9 cellular contexts compared by ENCODE assay signal in genomic region chr2:218010116-218010837, GRCh38. TPM values are rescaled to one million over a fixed set of nuclear protein-coding genes. Genes with fewer than 3 reads are reported as not detected.
DNase-seq lines count a peak whose midpoint lies in the region; ATAC-seq, FAIRE-seq and TF ChIP-seq lines count a peak whose summit lies in the region.
"Had no signal": no experiment of that assay in that cellular context is flagged by ENCODE, and none has a peak within 500 bp of the region (broad histone marks: within the 10 kb centered on the region; RNA-seq: fewer than 3 reads in every experiment).

No MANE protein-coding gene starts in this region.

- peaks cover 38% of the 10 kb centered on the region for H3K27me3 ChIP-seq in endodermal cell (ENCODE audit: control insufficient read depth, insufficient read depth, low read length, poor library complexity, severe bottlenecking)

- H3K4me1 Mint-ChIP-seq in endodermal cell (peaks cover 7% of the 10 kb centered on the region), type B pancreatic cell (ENCODE audit: unreplicated experiment) (peaks cover 27% of the 10 kb centered on the region)

- H3K9me3 ChIP-seq in endodermal cell (ENCODE audit: control insufficient read depth, low read length): no peaks in the 10 kb centered on the region

- H3K27ac Mint-ChIP-seq in endodermal cell (no peak overlapping the region), type B pancreatic cell (peak overlapping the region; percentile 13)

- H3K9me3 Mint-ChIP-seq in endodermal cell (no peaks in the 10 kb centered on the region), type B pancreatic cell (no peaks in the 10 kb centered on the region)

- no peaks in the 10 kb centered on the region for H3K36me3 ChIP-seq in endodermal cell (ENCODE audit: control insufficient read depth, insufficient read depth, low read length)

- DNase-seq in D721Med (ENCODE audit: insufficient read length, low spot score) (peak; percentile 50), HPDE6-E6E7 (ENCODE audit: extremely low spot score) (peak; percentile 64), endodermal cell (peak; percentile 83), mucosa of gallbladder (ENCODE audit: low spot score) (peak; percentile 50), type B pancreatic cell (ENCODE audit: extremely low spot score, unreplicated experiment) (no peak)
- DNase-seq in activated CD4-positive, alpha-beta T cell treated with anti-CD3 and anti-CD28 coated beads for 48 hours: peak; percentile 26

- TF ChIP-seq CTCF in D721Med (IDR thresholded peaks at IDR 0.05; ENCODE audit: insufficient read depth, missing control alignments) (no peak), endodermal cell (conservative IDR thresholded peaks at IDR 0.05) (peak; percentile 71), type B pancreatic cell (conservative IDR thresholded peaks at IDR 0.05) (peak; percentile 50)

- no peak for FAIRE-seq in D721Med (lab: Jason Lieb, UNC)

- peaks cover 53% of the 10 kb centered on the region for H3K27me3 Mint-ChIP-seq in endodermal cell (ENCODE audit: insufficient read depth)
- peaks cover 47% of the 10 kb centered on the region for H3K27me3 Mint-ChIP-seq in type B pancreatic cell

- 2% methylated on average over 30 to 70 of the region's 70 CpGs for WGBS in endodermal cell (ENCODE audit: insufficient coverage in 1 of 2, insufficient read length in 1 of 2), 2 experiments

- no peak overlapping the region for H3K9ac ChIP-seq in endodermal cell (ENCODE audit: extremely low read depth, low read length, poor library complexity, severe bottlenecking)

- H3K36me3 Mint-ChIP-seq in endodermal cell (ENCODE audit: low read depth) (no peaks in the 10 kb centered on the region), type B pancreatic cell (no peaks in the 10 kb centered on the region)

- H3K4me3 ChIP-seq in endodermal cell (ENCODE audit: low read length): peak overlapping the region; percentile 71

- H3K4me1 ChIP-seq in endodermal cell (ENCODE audit: control insufficient read depth, insufficient read depth, low read length): no peaks in the 10 kb centered on the region

- no peak for ATAC-seq in HG03460 (IDR thresholded peaks at IDR 0.05; ENCODE audit: unreplicated experiment)
- ATAC-seq in GM21528 (IDR thresholded peaks at IDR 0.05; ENCODE audit: low FRiP score, unreplicated experiment): no peak

- no peak overlapping the region for H3K27ac ChIP-seq in endodermal cell (ENCODE audit: low read depth, low read length)

- H3K4me3 Mint-ChIP-seq in endodermal cell (peak overlapping the region; percentile 54), type B pancreatic cell (peak overlapping the region; percentile 84)

RNA-seq across cellular contexts. Expression of gene TNS1, which starts 7.5 kb away (rescaled TPM):
- total RNA-seq in endodermal cell: 1 to 10 TPM; 3.3 to 4.2 TPM
- polyA plus RNA-seq in endodermal cell (2013, experiment 1 of 2): 5.6 TPM
- 7.2 TPM for polyA plus RNA-seq in endodermal cell (2013, experiment 2 of 2)
- total RNA-seq in mucosa of gallbladder: 469 TPM
- total RNA-seq in type B pancreatic cell (ENCODE audit: low replicate concordance): 59.2 and 87.5 TPM in 2 replicates

RNA-seq across cellular contexts. Expression of gene RUFY4, which starts 58.8 kb away (rescaled TPM):
- total RNA-seq in endodermal cell (under 1 TPM in 1 of 2 donors, not detected in 1; 0.35 TPM), mucosa of gallbladder (0.17 TPM), type B pancreatic cell (ENCODE audit: low replicate concordance) (not detected in 2 replicates)
- not detected for polyA plus RNA-seq in endodermal cell (2013, experiment 1 of 2)
- not detected for polyA plus RNA-seq in endodermal cell (2013, experiment 2 of 2)
- total RNA-seq: temporal lobe had no signal

Comparison
In these comparisons a context has a peak if more than half of its experiments do, and no peak if none do; other contexts are left out.
1. RNA of gene TNS1, which starts 7.5 kb away (total RNA-seq): 469 TPM in mucosa of gallbladder (single experiment) and 59.2 to 87.5 TPM in type B pancreatic cell; 3.3 to 4.2 TPM in endodermal cell; every median in the first group is over 10 times any median in the second.